In the genomic region with DNA sequence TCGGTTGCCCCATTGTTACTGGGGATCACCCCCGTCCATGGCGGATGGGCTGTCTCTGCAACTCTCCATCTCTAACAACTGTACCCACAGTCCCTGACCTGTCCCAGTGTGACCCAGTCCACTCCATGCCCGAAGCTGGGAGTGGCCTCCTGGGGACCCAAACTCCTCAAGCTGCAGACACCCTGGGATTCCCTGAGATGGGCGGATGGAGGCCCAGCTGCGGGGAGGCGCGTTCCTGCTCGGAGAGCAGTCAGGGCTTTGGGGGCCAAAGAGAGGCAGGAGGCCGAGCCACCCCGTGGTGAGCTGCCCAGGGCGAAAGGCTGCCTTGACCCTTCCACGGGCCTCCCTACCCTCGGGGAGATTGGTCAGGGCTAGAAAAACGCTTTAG, we compare ENCODE assay signal across 1 cellular context.
TF ChIP-seq lines count a peak whose summit lies in the region.

No MANE protein-coding gene starts in this region.

TF ChIP-seq in K562, 482 proteins besides CTCF, POLR2A, EP300 and RAD21:
- TF ChIP-seq RBFOX2 (IDR thresholded peaks at IDR 0.05; ENCODE audit: low read depth, low read length) = 0 out of 2 replicates have a peak, but pooled peaks have one; percentile 17
TF ChIP-seq in K562: peak in this region for 1; not testable (repeated sequence) for 481.
